In genomic region chr7:73856941-73857340, GRCh38 we compare ENCODE assay signal across 29 cellular contexts. TPM values are rescaled to one million over a fixed set of nuclear protein-coding genes. Genes with fewer than 3 reads are reported as not detected.
"Had no signal": no experiment of that assay in that cellular context is flagged by ENCODE, and none has a peak within 500 bp of the region (broad histone marks: within the 10 kb centered on the region; RNA-seq: fewer than 3 reads in every experiment).

No MANE protein-coding gene starts in this region.

- H3K27ac ChIP-seq: adrenal gland, ascending aorta, brain microvascular endothelial cell, dorsolateral prefrontal cortex, esophagus muscularis mucosa, gastrocnemius medialis, lower lobe of right lung, neutrophil, parathyroid adenoma, stomach, suprapubic skin, tibial nerve, VCaP had no signal

- FAIRE-seq: urothelium cell line had no signal

- H3K4me1 ChIP-seq: gastrocnemius medialis had no signal

- ATAC-seq: activated CD4-positive, CD25-positive, alpha-beta regulatory T cell treated with anti-CD3 and anti-CD28 coated beads, Interleukin-2, amount 50 U/mL, for 24 hours; activated CD8-positive, alpha-beta memory T cell treated with anti-CD3 and anti-CD28 coated beads, Interleukin-2, amount 10 ng/mL, durations not matched to agents 7 days and 5 days; activated CD8-positive, alpha-beta T cell treated with anti-CD3 and anti-CD28 coated beads for 36 hours; gastrocnemius medialis; lower lobe of right lung; naive thymus-derived CD8-positive, alpha-beta T cell; right cardiac atrium had no signal

- DNase-seq: activated CD4-positive, alpha-beta T cell treated with anti-CD3 and anti-CD28 coated beads, Interleukin-2, amount 10 ng/mL, durations not matched to agents 7 days and 5 days; activated CD8-positive, alpha-beta memory T cell treated with anti-CD3 and anti-CD28 coated beads, Interleukin-2, amount 10 ng/mL, durations not matched to agents 7 days and 5 days; activated CD8-positive, alpha-beta T cell treated with anti-CD3 and anti-CD28 coated beads for 36 hours; activated gamma-delta T cell treated with Interleukin-2 at 50 U/mL for 16 hours; activated T-cell treated with anti-CD3 and anti-CD28 coated beads for 4 hours; adrenal gland; brain microvascular endothelial cell; caudate nucleus; dorsolateral prefrontal cortex; gastrocnemius medialis; hippocampal formation; lower lobe of right lung; stimulated activated CD4-positive, alpha-beta T cell treated with anti-CD3 and anti-CD28 coated beads, Interleukin-1b, Interleukin-23, amount 100 ng/mL, for 48 hours; stomach had no signal

- H3K9me3 ChIP-seq: adrenal gland, ascending aorta, esophagus muscularis mucosa, gastrocnemius medialis, lower lobe of right lung, neutrophil, stomach, suprapubic skin, tibial nerve had no signal

- H3K9ac ChIP-seq: parathyroid adenoma had no signal

- H3K36me3 Mint-ChIP-seq: activated CD8-positive, alpha-beta memory T cell treated with anti-CD3 and anti-CD28 coated beads, Interleukin-2, amount 10 ng/mL, durations not matched to agents 7 days and 5 days; naive thymus-derived CD8-positive, alpha-beta T cell had no signal

- H3K27ac Mint-ChIP-seq: activated CD4-positive, alpha-beta T cell treated with anti-CD3 and anti-CD28 coated beads, Interleukin-2, amount 10 ng/mL, durations not matched to agents 7 days and 5 days; activated CD8-positive, alpha-beta memory T cell treated with anti-CD3 and anti-CD28 coated beads, Interleukin-2, amount 10 ng/mL, durations not matched to agents 7 days and 5 days; activated CD8-positive, alpha-beta T cell treated with anti-CD3 and anti-CD28 coated beads for 36 hours; activated naive CD8-positive, alpha-beta T cell had no signal

- H3K9me3 Mint-ChIP-seq: activated CD4-positive, alpha-beta T cell treated with anti-CD3 and anti-CD28 coated beads, Interleukin-2, amount 10 ng/mL, durations not matched to agents 7 days and 5 days; activated CD8-positive, alpha-beta T cell treated with anti-CD3 and anti-CD28 coated beads for 36 hours had no signal

- H3K27me3 ChIP-seq: adrenal gland, ascending aorta, brain microvascular endothelial cell, suprapubic skin had no signal

- H3K4me3 Mint-ChIP-seq: activated CD4-positive, alpha-beta T cell treated with anti-CD3 and anti-CD28 coated beads, Interleukin-2, amount 10 ng/mL, durations not matched to agents 7 days and 5 days; activated CD8-positive, alpha-beta memory T cell treated with anti-CD3 and anti-CD28 coated beads, Interleukin-2, amount 10 ng/mL, durations not matched to agents 7 days and 5 days; activated CD8-positive, alpha-beta T cell treated with anti-CD3 and anti-CD28 coated beads for 36 hours; activated naive CD8-positive, alpha-beta T cell had no signal

- H2AFZ ChIP-seq: parathyroid adenoma had no signal

- H3K36me3 ChIP-seq: adrenal gland, ascending aorta, brain microvascular endothelial cell, esophagus muscularis mucosa, gastrocnemius medialis, lower lobe of right lung, neutrophil, stomach, suprapubic skin, tibial nerve had no signal

- H3K4me3 ChIP-seq: adrenal gland, ascending aorta, dorsolateral prefrontal cortex, esophagus muscularis mucosa, gastrocnemius medialis, lower lobe of right lung, stomach, suprapubic skin, tibial nerve had no signal

- H3K79me2 ChIP-seq: parathyroid adenoma had no signal

RNA-seq across cellular contexts. Expression of gene TMEM270, which starts 4.0 kb away (rescaled TPM):
- total RNA-seq: activated CD4-positive, alpha-beta T cell treated with anti-CD3 and anti-CD28 coated beads, Interleukin-2, amount 10 ng/mL, durations not matched to agents 7 days and 5 days; activated CD8-positive, alpha-beta memory T cell treated with anti-CD3 and anti-CD28 coated beads, Interleukin-2, amount 10 ng/mL, durations not matched to agents 7 days and 5 days; activated CD8-positive, alpha-beta T cell treated with anti-CD3 and anti-CD28 coated beads for 36 hours; adrenal gland; ascending aorta; esophagus muscularis mucosa; gastrocnemius medialis; lower lobe of right lung; naive thymus-derived CD8-positive, alpha-beta T cell; pulmonary artery endothelial cell; right cardiac atrium; skeletal muscle tissue; stomach; suprapubic skin; T-helper 2 cell treated with Interferon-gamma antibody and Interleukin-4, amounts not matched to agents 100 ng/mL and 5 ng/mL, for 36 hours; tibial nerve had no signal
- polyA plus RNA-seq: naive thymus-derived CD8-positive, alpha-beta T cell; right cardiac atrium; stomach had no signal

RNA-seq across cellular contexts. Expression of gene METTL27, which starts 14.6 kb away (rescaled TPM):
- total RNA-seq: activated CD8-positive, alpha-beta T cell treated with anti-CD3 and anti-CD28 coated beads for 36 hours; ascending aorta had no signal

RNA-seq across cellular contexts. Expression of gene CLDN4, which starts 26.1 kb away (rescaled TPM):
- total RNA-seq: skeletal muscle tissue; T-helper 2 cell treated with Interferon-gamma antibody and Interleukin-4, amounts not matched to agents 100 ng/mL and 5 ng/mL, for 36 hours had no signal
- polyA plus RNA-seq: right cardiac atrium had no signal
